31 cellular contexts compared by ENCODE assay signal in the genomic region with DNA sequence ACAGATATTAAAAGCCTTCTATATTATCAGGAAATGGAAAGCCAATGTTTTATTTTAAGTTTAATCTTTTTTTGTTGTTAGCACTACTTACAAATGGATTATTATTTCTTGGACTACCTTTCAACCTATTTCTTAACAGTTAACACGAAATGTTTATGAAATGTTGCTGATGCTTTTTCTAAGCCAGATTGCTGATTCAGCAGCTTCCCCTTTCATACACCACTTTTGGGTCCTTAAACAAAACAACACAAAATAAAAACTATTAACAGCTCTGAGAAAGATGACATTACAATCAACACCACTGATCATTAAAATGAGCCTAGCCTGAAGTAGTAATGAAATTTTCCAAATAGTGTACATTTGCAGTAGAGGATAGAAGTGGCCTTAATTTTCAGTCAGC.
"Had no signal": no experiment of that assay in that cellular context is flagged by ENCODE, and none has a peak within 500 bp of the region (broad histone marks: within the 10 kb centered on the region; RNA-seq: fewer than 3 reads in every experiment).

No MANE protein-coding gene starts in this region.

- H3K27ac ChIP-seq: neural progenitor cell, ovary, parathyroid adenoma, psoas muscle, skin epidermis, spleen, suprapubic skin, testis, tibial artery, transverse colon, upper lobe of right lung, uterus had no signal

- ATAC-seq: natural killer cell; psoas muscle; right cardiac atrium; sciatic nerve; stimulated activated memory B cell treated with anti-CD40 and anti-IgM and Interleukin-4, amounts not matched to agents 10 μg/mL and 1 μg/mL and 100 μg/mL, for 72 hours; stimulated activated naive CD8-positive, alpha-beta T cell treated with anti-CD3 and anti-CD28 coated beads, Interleukin-15, amount 100 ng/mL, for 72 hours; stimulated activated naive CD8-positive, alpha-beta T cell treated with anti-CD3 and anti-CD28 coated beads, Interleukin-15, Interleukin-2, amounts not matched to agents 100 U/mL and 50 U/mL, for 24 hours; upper lobe of right lung had no signal

- H3K4me2 ChIP-seq: neural progenitor cell, smooth muscle cell had no signal

- H3K27me3 ChIP-seq: neural progenitor cell, ovary, suprapubic skin, testis, tibial artery, transverse colon, upper lobe of right lung, uterus had no signal

- H3K9ac ChIP-seq: neural progenitor cell, parathyroid adenoma had no signal

- H2AFZ ChIP-seq: neural progenitor cell, parathyroid adenoma had no signal

- H3K4me3 ChIP-seq: neural progenitor cell, ovary, psoas muscle, skin epidermis, smooth muscle cell, spleen, suprapubic skin, testis, tibial artery, transverse colon, upper lobe of right lung, uterus had no signal

- H3K4me1 ChIP-seq: parathyroid adenoma, psoas muscle, testis, upper lobe of right lung, uterus had no signal

- H3K27me3 Mint-ChIP-seq: progenitor cell of endocrine pancreas had no signal

- DNase-seq: natural killer cell; occipital lobe; ovary; posterior cingulate gyrus; psoas muscle; right cardiac atrium; spleen; stimulated activated CD4-positive, alpha-beta T cell treated with anti-CD3 and anti-CD28 coated beads, Interleukin-12 subunit alpha, Interleukin-12 subunit beta, amount 100 ng/mL, for 4 hours; stimulated activated CD4-positive, alpha-beta T cell treated with anti-CD3 and anti-CD28 coated beads, Interleukin-1b, Interleukin-23, amount 100 ng/mL, for 48 hours; stimulated activated CD4-positive, alpha-beta T cell treated with anti-CD3 and anti-CD28 coated beads, Interleukin-4, amount 100 ng/mL, for 1 hour; stimulated activated CD4-positive, alpha-beta T cell treated with anti-CD3 and anti-CD28 coated beads, Interleukin-4, amount 100 ng/mL, for 4 hours; stimulated activated CD8-positive, alpha-beta memory T cell treated with anti-CD3 and anti-CD28 coated beads, Interleukin-4, amount 100 ng/mL, for 48 hours; stimulated activated naive CD4-positive, alpha-beta T cell; stimulated activated naive CD8-positive, alpha-beta T cell treated with anti-CD3 and anti-CD28 coated beads, Interleukin-15, amount 100 ng/mL, for 72 hours; stimulated activated naive CD8-positive, alpha-beta T cell treated with anti-CD3 and anti-CD28 coated beads, Interleukin-15, Interleukin-2, amounts not matched to agents 100 U/mL and 50 U/mL, for 24 hours; substantia nigra; testis; tibial artery; transverse colon; upper lobe of right lung; uterus had no signal

- H3K9me3 Mint-ChIP-seq: natural killer cell; nephron; neural progenitor cell; stimulated activated memory B cell treated with anti-CD40 and anti-IgM and Interleukin-4, amounts not matched to agents 10 μg/mL and 1 μg/mL and 100 μg/mL, for 72 hours; stimulated activated naive CD8-positive, alpha-beta T cell treated with anti-CD3 and anti-CD28 coated beads, Interleukin-15, amount 100 ng/mL, for 72 hours; type B pancreatic cell had no signal

- H3K79me2 ChIP-seq: parathyroid adenoma had no signal

- H3K27ac Mint-ChIP-seq: natural killer cell; nephron; neural progenitor cell; progenitor cell of endocrine pancreas; stimulated activated memory B cell treated with anti-CD40 and anti-IgM and Interleukin-4, amounts not matched to agents 10 μg/mL and 1 μg/mL and 100 μg/mL, for 72 hours; stimulated activated naive CD8-positive, alpha-beta T cell treated with anti-CD3 and anti-CD28 coated beads, Interleukin-15, amount 100 ng/mL, for 72 hours; type B pancreatic cell had no signal

- H3K9me3 ChIP-seq: ovary, psoas muscle, spleen, suprapubic skin, testis, tibial artery, transverse colon, upper lobe of right lung, uterus had no signal

- H3K4me3 Mint-ChIP-seq: natural killer cell; nephron; neural progenitor cell; stimulated activated memory B cell treated with anti-CD40 and anti-IgM and Interleukin-4, amounts not matched to agents 10 μg/mL and 1 μg/mL and 100 μg/mL, for 72 hours; stimulated activated naive CD8-positive, alpha-beta T cell treated with anti-CD3 and anti-CD28 coated beads, Interleukin-15, amount 100 ng/mL, for 72 hours; type B pancreatic cell had no signal

- H3K36me3 Mint-ChIP-seq: natural killer cell; neural progenitor cell; stimulated activated memory B cell treated with anti-CD40 and anti-IgM and Interleukin-4, amounts not matched to agents 10 μg/mL and 1 μg/mL and 100 μg/mL, for 72 hours; type B pancreatic cell had no signal

- H3K36me3 ChIP-seq: neural progenitor cell, ovary, spleen, suprapubic skin, tibial artery, transverse colon, upper lobe of right lung, uterus had no signal
